Comparison of ENCODE assay signal across 12 cellular contexts in genomic region chr6:3419624-3420272, GRCh38. TPM values are rescaled to one million over a fixed set of nuclear protein-coding genes. Genes with fewer than 3 reads are reported as not detected.
DNase-seq lines count a peak whose midpoint lies in the region; ATAC-seq and TF ChIP-seq lines count a peak whose summit lies in the region.
"Had no signal": no experiment of that assay in that cellular context is flagged by ENCODE, and none has a peak within 500 bp of the region (broad histone marks: within the 10 kb centered on the region; RNA-seq: fewer than 3 reads in every experiment).

No MANE protein-coding gene starts in this region.

- no peak for TF ChIP-seq EP300 in gastroesophageal sphincter (IDR thresholded peaks at IDR 0.05)

- H3K27ac ChIP-seq in gastroesophageal sphincter, result no peak overlapping the region
- H3K27ac ChIP-seq: SJCRH30 had no signal

- peak; percentile 41 for DNase-seq in AG04449 (ENCODE audit: low read depth, low spot score)
- DNase-seq in HCEC 1CT, result peak; percentile 44
- DNase-seq in astrocyte of the hippocampus (ENCODE audit: low read depth, low spot score), result peak; percentile 65
- no peak for DNase-seq in left colon
- DNase-seq in activated effector memory CD4-positive, alpha-beta T cell treated with anti-CD3 and anti-CD28 coated beads, Interleukin-2, amount 50 U/mL, for 16 hours, result no peak
- DNase-seq in pons (ENCODE audit: low spot score), result no peak
- DNase-seq: activated CD8-positive, alpha-beta T cell treated with anti-CD3 and anti-CD28 coated beads for 36 hours; amygdala; CD8-positive, alpha-beta memory T cell; SJCRH30 had no signal

- intact Hi-C loops in left colon (cut with DNase I, micrococcal nuclease), result no loop called here

- WGBS in gastroesophageal sphincter (ENCODE audit: low coverage in 1 of 2), 2 donors, result 43 to 66% methylated on average over 2 of the region's 3 CpGs

- peaks cover 0 to 8% (median 0%) of the 10 kb centered on the region in 3 donors for H3K4me1 ChIP-seq in gastroesophageal sphincter
- H3K4me1 ChIP-seq: SJCRH30 had no signal

- H3K4me3 ChIP-seq in AG04449 (ENCODE audit: low read depth, low read length) (no peak overlapping the region), gastroesophageal sphincter (no peak overlapping the region)
- H3K4me3 ChIP-seq: SJCRH30 had no signal

- ATAC-seq in left colon (peak; percentile 85), HG02678 (IDR thresholded peaks at IDR 0.05; ENCODE audit: unreplicated experiment) (no peak), gastroesophageal sphincter (no peak)
- ATAC-seq: activated CD8-positive, alpha-beta T cell treated with anti-CD3 and anti-CD28 coated beads for 36 hours had no signal

- CTCF ChIA-PET in AG04449 (lab: Yijun Ruan, JAX), result interaction anchor here (0.7 to 1.7 kb wide), 3 partner anchors 9 to 25 kb away, joined by 3 to 15 read pairs (median 3); no protein-coding TSS in a partner anchor

- POLR2A ChIA-PET in AG04449 (lab: Yijun Ruan, JAX), result no interaction called here

- H3K27me3 ChIP-seq in gastroesophageal sphincter, result no peaks in the 10 kb centered on the region
- H3K27me3 ChIP-seq: SJCRH30 had no signal

- H3K9me3 ChIP-seq in gastroesophageal sphincter, result no peaks in the 10 kb centered on the region
- H3K9me3 ChIP-seq: SJCRH30 had no signal

- no peak for TF ChIP-seq CTCF in AG04449 (IDR thresholded peaks at IDR 0.05; ENCODE audit: insufficient read depth, low read length, missing control alignments)
- TF ChIP-seq CTCF in gastroesophageal sphincter (IDR thresholded peaks at IDR 0.05), result no peak

- no peak for TF ChIP-seq POLR2A in gastroesophageal sphincter (IDR thresholded peaks at IDR 0.05)

- no peaks in the 10 kb centered on the region for H3K36me3 ChIP-seq in gastroesophageal sphincter
- H3K36me3 ChIP-seq: SJCRH30 had no signal

RNA-seq across cellular contexts. Expression of gene SLC22A23, which starts 37.1 kb away (rescaled TPM):
- total RNA-seq in left colon (10 to 100 TPM; 75.2 to 98.6 TPM), gastroesophageal sphincter (10 to 100 TPM in 1 of 4 donors, 1 to 10 TPM in 3; 6.2 to 10.8 (median 7.8) TPM)

Comparison
In these comparisons a context has a peak if more than half of its experiments do, and no peak if none do; other contexts are left out.
1. DNase-seq: peak in AG04449 (single experiment), HCEC 1CT (single experiment) and astrocyte of the hippocampus (single experiment); none in left colon (0 of 2), activated effector memory CD4-positive, alpha-beta T cell treated with anti-CD3 and anti-CD28 coated beads, Interleukin-2, amount 50 U/mL, for 16 hours (single experiment) and pons (single experiment).
2. RNA of gene SLC22A23, which starts 37.1 kb away (total RNA-seq): 75.2 to 98.6 TPM in left colon; 6.2 to 10.8 TPM in gastroesophageal sphincter; every median in the first group is over 4 times any median in the second.